8 cellular contexts compared by ENCODE assay signal in the genomic region with DNA sequence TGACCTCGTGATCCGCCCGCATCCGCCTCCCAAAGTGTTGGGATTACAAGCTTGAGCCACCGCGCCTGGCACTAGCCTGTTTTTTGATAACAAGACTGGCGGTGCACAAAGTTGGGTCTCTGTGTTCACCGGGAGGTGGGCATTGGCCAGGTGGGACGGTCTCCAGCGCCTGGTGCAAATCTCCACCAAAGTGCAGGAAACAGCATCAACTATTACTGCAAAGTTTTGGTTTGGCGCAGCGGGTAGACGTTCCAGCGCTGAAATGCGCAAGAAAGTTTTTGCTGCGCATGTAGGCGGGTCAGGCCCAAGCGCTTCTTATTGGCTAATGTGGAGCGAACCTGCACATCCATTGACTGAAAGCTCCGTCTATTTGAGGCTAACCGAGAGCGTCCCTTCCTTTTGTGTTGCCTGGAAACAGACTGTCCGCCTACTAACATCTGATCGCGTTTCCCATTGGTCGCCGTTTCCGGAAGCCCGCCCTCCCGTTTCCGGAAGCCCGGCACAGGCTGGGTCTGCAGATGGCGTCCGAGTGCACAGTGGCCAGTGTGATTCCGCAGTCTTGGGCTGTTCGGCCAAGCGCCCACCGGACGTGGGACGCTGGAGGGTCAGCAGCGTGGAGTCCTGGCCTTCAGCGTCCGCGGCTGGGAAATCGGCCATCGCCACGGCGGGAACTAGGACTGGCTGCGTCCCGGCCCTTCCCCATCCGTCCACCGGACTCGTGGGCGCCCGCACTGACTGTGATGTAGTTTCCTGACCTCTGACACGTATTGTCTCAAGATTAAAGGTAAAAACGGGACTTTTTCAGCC. TPM values are rescaled to one million over a fixed set of nuclear protein-coding genes. Genes with fewer than 3 reads are reported as not detected.
DNase-seq lines count a peak whose midpoint lies in the region; ATAC-seq and TF ChIP-seq lines count a peak whose summit lies in the region.

No MANE protein-coding gene starts in this region.

- peaks cover 12% of the 10 kb centered on the region for H3F3A ChIP-seq in PC-9 (ENCODE audit: insufficient read depth, low read depth)

- H3K79me2 ChIP-seq in PC-9 (ENCODE audit: low read depth): peaks cover 47% of the 10 kb centered on the region

- BruUV-seq in PC-9 (replicated peaks; lab: Mats Ljungman, UMichigan): no TSS peak

- H3K4me3 ChIP-seq in Jurkat, Clone E6-1 (ENCODE audit: low read length): peak overlapping the region; percentile 94
- H3K4me3 ChIP-seq in PC-9 (peak overlapping the region; percentile 79), esophagus muscularis mucosa (peak overlapping the region; percentile 67 to 97 (median 80)), muscle layer of duodenum (ENCODE audit: low read depth in 1 of 2, low read length in 2 of 2) (peak overlapping the region; percentile 86 to 91)

- peak overlapping the region; percentile 84 for H3K4me2 ChIP-seq in PC-9

- 0% methylated on average over 24 of the region's 57 CpGs for WGBS in esophagus muscularis mucosa

- 0 out of 2 replicates have a peak, but pooled peaks have one; percentile 15 for TF ChIP-seq CTCF in PC-9 (conservative IDR thresholded peaks at IDR 0.05)
- peak in 2 of 3 experiments; percentile 27 to 37 for TF ChIP-seq CTCF in esophagus muscularis mucosa (IDR thresholded peaks at IDR 0.05)

- TF ChIP-seq EP300 in esophagus muscularis mucosa (IDR thresholded peaks at IDR 0.05): no peak

- H2AFZ ChIP-seq in PC-9: peak overlapping the region; percentile 94

- peak; percentile 92 for ATAC-seq in GM21619 (IDR thresholded peaks at IDR 0.05; ENCODE audit: unreplicated experiment)

- TF ChIP-seq POLR2A in esophagus muscularis mucosa (IDR thresholded peaks at IDR 0.05; ENCODE audit: low read depth): peak; percentile 65

- H3K9me3 ChIP-seq in PC-9 (ENCODE audit: insufficient read depth, low read depth) (no peaks in the 10 kb centered on the region; the same call in 1 of the 2 replicates), esophagus muscularis mucosa (no peaks in the 10 kb centered on the region), muscle layer of duodenum (ENCODE audit: control insufficient read depth in 1 of 2, low read length in 2 of 2) (peaks cover 0 to 5% of the 10 kb centered on the region in 2 donors)

- H4K20me1 ChIP-seq in PC-9 (ENCODE audit: insufficient read depth): no peaks in the 10 kb centered on the region

- H3K27me3 ChIP-seq in PC-9 (ENCODE audit: insufficient read depth, low read depth): no peaks in the 10 kb centered on the region
- no peaks in the 10 kb centered on the region for H3K27me3 ChIP-seq in esophagus muscularis mucosa
- no peaks in the 10 kb centered on the region for H3K27me3 ChIP-seq in muscle layer of duodenum (ENCODE audit: low read depth, low read length)

- H3K27ac ChIP-seq in PC-9: peak overlapping the region; percentile 80
- peak overlapping the region; percentile 81 to 93 (median 92) for H3K27ac ChIP-seq in esophagus muscularis mucosa (replicated peaks in 1 of 4)
- peak overlapping the region; percentile 73 for H3K27ac ChIP-seq in muscle layer of duodenum (ENCODE audit: low read length)

- H3K36me3 ChIP-seq in PC-9 (ENCODE audit: low read depth) (0 out of 2 replicates have a peak, but pooled peaks cover 6% of the 10 kb centered on the region), esophagus muscularis mucosa (peaks cover 0 to 10% (median 6%) of the 10 kb centered on the region in 4 donors), muscle layer of duodenum (ENCODE audit: control insufficient read depth in 1 of 2, insufficient read depth in 2 of 2, low read length in 2 of 2) (no peaks in the 10 kb centered on the region)

- POLR2A ChIA-PET in PC-9 (lab: Charles Lee; ENCODE audit: unreplicated experiment): interaction anchor here (0.6 to 0.7 kb wide), 2 partner anchors 66 to 1093 kb away, joined by 4 to 6 read pairs; no protein-coding TSS in a partner anchor

- DNase-seq in DMS53 treated with DMSO at 0.1 percent for 48 hours (lab: John Stamatoyannopoulos, UW; ENCODE audit: unreplicated experiment) (peak; percentile 99), PC-9 (peak; percentile 94 to 98), esophagus muscularis mucosa (ENCODE audit: extremely low spot score) (peak; percentile 98)
- DNase-seq in Jurkat, Clone E6-1 (ENCODE audit: low read depth, low spot score): peak; percentile 99
- peak; percentile 91 to 94 for DNase-seq in activated T-cell treated with anti-CD3 and anti-CD28 coated beads, Interleukin-2, amount 50 U/mL, for 48 hours
- DNase-seq in stimulated activated CD8-positive, alpha-beta memory T cell treated with anti-CD3 and anti-CD28 coated beads, Interleukin-7, amount 100 ng/mL, for 4 hours (ENCODE audit: low read depth in 2 of 2): peak; percentile 86 to 90

- CTCF ChIA-PET in PC-9 (lab: Charles Lee): interaction anchor here (0.6 kb wide), 1 partner anchor 572 kb away, joined by 3 read pairs; no protein-coding TSS in a partner anchor

- intact Hi-C loops in PC-9 (cut with micrococcal nuclease; ENCODE audit: unreplicated experiment) (loop anchor here (2.0 kb wide), 1 partner anchor 53 kb away; a partner anchor contains a TSS), esophagus muscularis mucosa (cut with DNase I) (no loop called here)

- H3K4me1 ChIP-seq in PC-9 (replicated peaks; ENCODE audit: insufficient read depth) (no peaks in the 10 kb centered on the region; the same call in 1 of the 2 replicates), esophagus muscularis mucosa (peaks cover 26 to 50% (median 44%) of the 10 kb centered on the region in 4 donors), muscle layer of duodenum (ENCODE audit: control insufficient read depth in 1 of 2, insufficient read depth in 2 of 2, low read length in 2 of 2) (peaks cover 0 to 11% of the 10 kb centered on the region in 2 donors)

- no peaks in the 10 kb centered on the region for H3K9me2 ChIP-seq in PC-9 (ENCODE audit: insufficient read depth)

RNA-seq across cellular contexts. Expression of a gene that starts 53.3 kb away (rescaled TPM):
- 1.8 TPM for polyA plus RNA-seq in Jurkat, Clone E6-1 (2012; ENCODE audit: insufficient read depth, insufficient read length)
- total RNA-seq in PC-9 (2021) (2.9 and 3.2 TPM in 2 replicates), esophagus muscularis mucosa (1 to 10 TPM; 4.5 to 8.8 (median 5.5) TPM)

Comparison
In these comparisons a context has a peak if more than half of its experiments do, and no peak if none do; other contexts are left out.
1. Peak in every context shown above with its lines: DNase-seq, ATAC-seq, H3K4me3 ChIP-seq and H3K27ac ChIP-seq.